Comparison of ENCODE assay signal across 2 cellular contexts in the genomic region with DNA sequence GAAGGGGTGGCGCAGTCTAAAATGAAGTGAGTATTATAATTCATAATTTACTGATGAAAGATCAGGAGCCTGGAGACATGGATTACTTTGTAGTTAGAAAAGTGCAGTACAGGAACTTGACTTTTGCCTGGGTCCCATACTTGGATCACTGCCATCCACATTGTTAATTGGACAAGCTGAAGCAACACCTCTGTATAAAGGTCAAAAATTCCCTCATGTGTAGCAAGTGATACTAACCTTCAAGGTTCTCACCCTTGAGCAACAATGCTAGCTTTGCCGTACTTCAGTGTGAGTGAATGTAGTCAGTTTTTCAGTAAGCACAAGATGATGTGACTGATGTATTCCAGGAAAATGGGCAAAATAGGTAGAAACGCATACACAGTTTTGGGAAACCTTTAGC.
TF ChIP-seq lines count a peak whose summit lies in the region.

No MANE protein-coding gene starts in this region.

TF ChIP-seq in GM23338, 12 proteins besides CTCF, POLR2A, EP300 and RAD21:
- TF ChIP-seq REST (IDR thresholded peaks at IDR 0.05; ENCODE audit: unreplicated experiment) (no peak), JUNB (IDR thresholded peaks at IDR 0.05; ENCODE audit: unreplicated experiment) (no peak), POLR2AphosphoS5 (IDR thresholded peaks at IDR 0.05; ENCODE audit: low read depth) (no peak), ZNF331 (CRISPR knock-in tag; IDR thresholded peaks at IDR 0.05; ENCODE audit: low read depth) (no peak), NANOG (IDR thresholded peaks at IDR 0.05; ENCODE audit: borderline replicate concordance) (no peak), STAT1 (IDR thresholded peaks at IDR 0.05; ENCODE audit: unreplicated experiment) (no peak), CREB1 (CRISPR knock-in tag; IDR thresholded peaks at IDR 0.05; ENCODE audit: low read depth) (no peak), EZH2 (IDR thresholded peaks at IDR 0.05; ENCODE audit: low read depth, unreplicated experiment) (no peak), ZNF114 (CRISPR knock-in tag; IDR thresholded peaks at IDR 0.05) (no peak)
- TF ChIP-seq, protein P1, sequence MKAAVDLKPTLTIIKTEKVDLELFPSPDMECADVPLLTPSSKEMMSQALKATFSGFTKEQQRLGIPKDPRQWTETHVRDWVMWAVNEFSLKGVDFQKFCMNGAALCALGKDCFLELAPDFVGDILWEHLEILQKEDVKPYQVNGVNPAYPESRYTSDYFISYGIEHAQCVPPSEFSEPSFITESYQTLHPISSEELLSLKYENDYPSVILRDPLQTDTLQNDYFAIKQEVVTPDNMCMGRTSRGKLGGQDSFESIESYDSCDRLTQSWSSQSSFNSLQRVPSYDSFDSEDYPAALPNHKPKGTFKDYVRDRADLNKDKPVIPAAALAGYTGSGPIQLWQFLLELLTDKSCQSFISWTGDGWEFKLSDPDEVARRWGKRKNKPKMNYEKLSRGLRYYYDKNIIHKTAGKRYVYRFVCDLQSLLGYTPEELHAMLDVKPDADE (IDR thresholded peaks at IDR 0.05): no peak

TF ChIP-seq in H1, 55 proteins besides CTCF, POLR2A, EP300 and RAD21:
- TF ChIP-seq SIN3A (conservative IDR thresholded peaks at IDR 0.05 in 1 of 2, IDR thresholded peaks at IDR 0.05 in 1 of 2; ENCODE audit: low read depth in 1 of 2, low read length in 2 of 2) (no peak), HDAC2 (IDR thresholded peaks at IDR 0.05; ENCODE audit: borderline replicate concordance in 1 of 2, low read depth in 2 of 2, low read length in 2 of 2) (no peak), KDM1A (IDR thresholded peaks at IDR 0.05; ENCODE audit: borderline replicate concordance, low read length) (no peak), JUN (IDR thresholded peaks at IDR 0.05; ENCODE audit: low read depth, low read length) (no peak), JUND (IDR thresholded peaks at IDR 0.05; ENCODE audit: low read length) (no peak)
